8 cellular contexts compared by ENCODE assay signal in genomic region chr15:74438696-74439316, GRCh38. TPM values are rescaled to one million over a fixed set of nuclear protein-coding genes. Genes with fewer than 3 reads are reported as not detected.
DNase-seq lines count a peak whose midpoint lies in the region; ATAC-seq and TF ChIP-seq lines count a peak whose summit lies in the region.

No MANE protein-coding gene starts in this region.

- H3K36me3 ChIP-seq in HAP-1 (replicated peaks) (no peaks in the 10 kb centered on the region), brain microvascular endothelial cell (replicated peaks) (no peaks in the 10 kb centered on the region)

- DNase-seq in CD14-positive monocyte (ENCODE audit: low spot score) (peak; percentile 56), HAP-1 (ENCODE audit: low spot score in 2 of 2) (peak; percentile 90 to 92), NCI-H2171 treated with DMSO at 0.1 percent for 48 hours (lab: John Stamatoyannopoulos, UW) (peak; percentile 68), WTC11 (ENCODE audit: low spot score) (peak; percentile 78), brain microvascular endothelial cell (peak; percentile 53), immature natural killer cell (peak; percentile 65 to 74 (median 68))
- DNase-seq in stimulated activated CD4-positive, alpha-beta T cell treated with anti-CD3 and anti-CD28 coated beads, Interleukin-1b, Interleukin-23, amount 100 ng/mL, for 4 hours (ENCODE audit: low read depth in 2 of 2): peak; percentile 73 to 76

- H3K4me1 ChIP-seq in HAP-1: peaks cover 4% of the 10 kb centered on the region

- POLR2A ChIA-PET in WTC11 (lab: Charles Lee): no interaction called here

- intact Hi-C loops in CD14-positive monocyte (cut with micrococcal nuclease): loop anchor here (1.0 to 2.0 kb wide), 3 partner anchors 56 to 64 kb away; no protein-coding TSS in a partner anchor

- ATAC-seq in WTC11 (peak; percentile 70), GM18505 (IDR thresholded peaks at IDR 0.05; ENCODE audit: unreplicated experiment) (no peak)

- no peaks in the 10 kb centered on the region for H3K9me3 ChIP-seq in HAP-1

- no peak overlapping the region for H3K4me3 ChIP-seq in HAP-1
- H3K4me3 ChIP-seq in brain microvascular endothelial cell (ENCODE audit: low read depth, low read length): no peak overlapping the region

- TF ChIP-seq CTCF in CD14-positive monocyte (IDR thresholded peaks at IDR 0.05) (peak; percentile 85), WTC11 (IDR thresholded peaks at IDR 0.05) (peak; percentile 72), brain microvascular endothelial cell (IDR thresholded peaks at IDR 0.05; ENCODE audit: low read depth, low read length, missing control alignments) (peak; percentile 98)

- H3K27me3 Mint-ChIP-seq in CD14-positive monocyte (ENCODE audit: low read depth in 3 of 3): peaks cover 2 to 15% (median 8%) of the 10 kb centered on the region in 3 donors
- H3K27me3 Mint-ChIP-seq in WTC11 (ENCODE audit: low read depth): peaks cover 20% of the 10 kb centered on the region
- peaks cover 0 to 3% (median 2%) of the 10 kb centered on the region in 3 donors for H3K27me3 Mint-ChIP-seq in immature natural killer cell (ENCODE audit: low read depth in 3 of 3)

- H3K9me3 Mint-ChIP-seq in CD14-positive monocyte: no peaks in the 10 kb centered on the region
- no peaks in the 10 kb centered on the region for H3K9me3 Mint-ChIP-seq in WTC11
- H3K9me3 Mint-ChIP-seq in immature natural killer cell: no peaks in the 10 kb centered on the region

- no peak overlapping the region for H3K27ac Mint-ChIP-seq in CD14-positive monocyte
- no peak overlapping the region for H3K27ac Mint-ChIP-seq in WTC11
- H3K27ac Mint-ChIP-seq in immature natural killer cell: no peak overlapping the region

- H3K4me1 Mint-ChIP-seq in CD14-positive monocyte: peaks cover 10% of the 10 kb centered on the region
- peaks cover 31% of the 10 kb centered on the region for H3K4me1 Mint-ChIP-seq in WTC11
- peaks cover 20 to 24% of the 10 kb centered on the region in 2 donors for H3K4me1 Mint-ChIP-seq in immature natural killer cell

- TF ChIP-seq POLR2A in GM18505 (IDR thresholded peaks at IDR 0.05; ENCODE audit: borderline replicate concordance, extremely low read depth, insufficient read depth, insufficient read length): no peak

- CTCF ChIA-PET in WTC11 (lab: Charles Lee): interaction anchor here (0.5 to 11.8 kb wide), 25 partner anchors 9 to 390 kb away, joined by 3 to 136 read pairs (median 4); partner anchors contain the start of genes CYP11A1 and UBL7

- peaks cover 0 to 2% of the 10 kb centered on the region in 2 donors for H3K36me3 Mint-ChIP-seq in CD14-positive monocyte
- no peaks in the 10 kb centered on the region for H3K36me3 Mint-ChIP-seq in WTC11
- H3K36me3 Mint-ChIP-seq in immature natural killer cell: no peaks in the 10 kb centered on the region

- no peak overlapping the region for H3K27ac ChIP-seq in brain microvascular endothelial cell

- H3K4me3 Mint-ChIP-seq in CD14-positive monocyte: no peak overlapping the region
- H3K4me3 Mint-ChIP-seq in WTC11: no peak overlapping the region
- no peak overlapping the region for H3K4me3 Mint-ChIP-seq in immature natural killer cell

- H3K27me3 ChIP-seq in HAP-1 (ENCODE audit: low read depth) (no peaks in the 10 kb centered on the region), brain microvascular endothelial cell (replicated peaks) (no peaks in the 10 kb centered on the region)

- in situ Hi-C loops in HAP-1 (cut with MboI; ENCODE audit: low sequenced_read_pairs): loop anchor here (10.0 kb wide), 1 partner anchor 314 kb away; no protein-coding TSS in a partner anchor
- in situ Hi-C loops in brain microvascular endothelial cell (cut with HindIII; ENCODE audit: low pct_ligation_motif_present, low sequenced_read_pairs): no loop called here

TF ChIP-seq in WTC11, 78 proteins besides CTCF, POLR2A, EP300 and RAD21:
- no peak for TF ChIP-seq ZNF281 (CRISPR knock-in tag; IDR thresholded peaks at IDR 0.05)
- 0 out of 2 replicates have a peak, but pooled peaks have one; percentile 2 for TF ChIP-seq ETV6 (CRISPR knock-in tag; IDR thresholded peaks at IDR 0.05)
- no peak for TF ChIP-seq RELA (CRISPR knock-in tag; IDR thresholded peaks at IDR 0.05; ENCODE audit: borderline replicate concordance)
- no peak for TF ChIP-seq ATF3 (CRISPR knock-in tag; conservative IDR thresholded peaks at IDR 0.05)
- no peak for TF ChIP-seq JAZF1 (CRISPR knock-in tag; IDR thresholded peaks at IDR 0.05)
- no peak for TF ChIP-seq ZNF232 (CRISPR knock-in tag; IDR thresholded peaks at IDR 0.05)

RNA-seq across cellular contexts. Expression of gene SEMA7A, which starts 5.0 kb away (rescaled TPM):
- polyA plus RNA-seq in CD14-positive monocyte (under 1 TPM; 0.04 to 0.15 TPM), immature natural killer cell (1 to 10 TPM in 1 of 3 donors, under 1 TPM in 1, not detected in 1; 0.90 to 3.7 TPM)
- total RNA-seq in WTC11 (2021): 13.7 to 17.9 TPM (median 14.2 TPM) in 3 replicates

RNA-seq across cellular contexts. Expression of gene UBL7, which starts 22.2 kb away (rescaled TPM):
- 100 to 1,000 TPM in 1 of 2 donors, 10 to 100 TPM in 1; 95.1 to 103 TPM for polyA plus RNA-seq in CD14-positive monocyte
- 62.1 to 70.1 TPM (median 70.1 TPM) in 3 replicates for total RNA-seq in WTC11 (2021)
- polyA plus RNA-seq in immature natural killer cell: 100 to 1,000 TPM; 110 to 163 (median 128) TPM
